Comparison of ENCODE assay signal across 1 cellular context in the genomic region with DNA sequence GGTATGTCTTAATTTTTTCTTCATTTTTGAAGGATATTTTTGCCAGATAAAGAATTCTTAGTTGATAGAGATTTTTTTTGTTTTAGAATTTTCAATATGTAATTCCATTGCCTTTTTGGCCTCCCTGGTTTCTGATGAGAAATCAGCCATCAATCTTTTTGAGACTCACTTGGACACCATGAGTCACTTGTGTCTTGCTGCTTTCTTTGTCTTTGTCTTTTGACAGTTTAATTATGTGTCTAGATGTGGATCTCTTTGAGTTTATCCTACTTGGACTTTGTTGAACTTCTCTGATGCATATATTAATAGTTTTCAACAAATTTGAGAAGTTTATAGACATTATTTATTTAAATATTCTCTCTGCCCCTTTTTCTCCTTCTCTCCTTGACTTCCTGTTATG.
TF ChIP-seq lines count a peak whose summit lies in the region.

No MANE protein-coding gene starts in this region.

TF ChIP-seq in K562, 482 proteins besides CTCF, POLR2A, EP300 and RAD21 (continued from another document):
- TF ChIP-seq, protein P1, sequence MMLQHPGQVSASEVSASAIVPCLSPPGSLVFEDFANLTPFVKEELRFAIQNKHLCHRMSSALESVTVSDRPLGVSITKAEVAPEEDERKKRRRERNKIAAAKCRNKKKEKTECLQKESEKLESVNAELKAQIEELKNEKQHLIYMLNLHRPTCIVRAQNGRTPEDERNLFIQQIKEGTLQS (IDR thresholded peaks at IDR 0.05): peak; percentile 68; the same call in 1 of the 2 replicates
- TF ChIP-seq, protein P1 (CRISPR knock-in tag; conservative IDR thresholded peaks at IDR 0.05): no peak
- TF ChIP-seq, protein P2, sequence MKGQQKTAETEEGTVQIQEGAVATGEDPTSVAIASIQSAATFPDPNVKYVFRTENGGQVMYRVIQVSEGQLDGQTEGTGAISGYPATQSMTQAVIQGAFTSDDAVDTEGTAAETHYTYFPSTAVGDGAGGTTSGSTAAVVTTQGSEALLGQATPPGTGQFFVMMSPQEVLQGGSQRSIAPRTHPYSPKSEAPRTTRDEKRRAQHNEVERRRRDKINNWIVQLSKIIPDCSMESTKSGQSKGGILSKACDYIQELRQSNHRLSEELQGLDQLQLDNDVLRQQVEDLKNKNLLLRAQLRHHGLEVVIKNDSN (CRISPR knock-in tag; IDR thresholded peaks at IDR 0.05): no peak
- peak; percentile 50 to 79; a peak in 3 of 4 replicates for TF ChIP-seq TRIM24 (IDR thresholded peaks at IDR 0.05)
- TF ChIP-seq FOXJ3 (CRISPR knock-in tag; IDR thresholded peaks at IDR 0.05): no peak
- TF ChIP-seq SAFB2 (IDR thresholded peaks at IDR 0.05; ENCODE audit: borderline replicate concordance, low read depth, low read length, severe bottlenecking): no peak
- no peak for TF ChIP-seq ZNF217 (CRISPR knock-in tag; IDR thresholded peaks at IDR 0.05)
- no peak for TF ChIP-seq KAT8 (IDR thresholded peaks at IDR 0.05; ENCODE audit: low read depth)
- peak; percentile 46; the same call in 1 of the 2 replicates for TF ChIP-seq ARID1B (IDR thresholded peaks at IDR 0.05)
- TF ChIP-seq CTBP1 (IDR thresholded peaks at IDR 0.05; ENCODE audit: borderline replicate concordance): no peak
- TF ChIP-seq CC2D1A (IDR thresholded peaks at IDR 0.05): no peak
- TF ChIP-seq U2AF1 (optimal IDR thresholded peaks at IDR 0.05; ENCODE audit: low read depth, low read length): no peak
- no peak for TF ChIP-seq ZNF77 (CRISPR knock-in tag; IDR thresholded peaks at IDR 0.05)
- TF ChIP-seq GTF2A2 (tag; IDR thresholded peaks at IDR 0.05): no peak
- TF ChIP-seq EHMT2 (IDR thresholded peaks at IDR 0.05): peak; percentile 42; the same call in 1 of the 2 replicates
- TF ChIP-seq YBX1 (IDR thresholded peaks at IDR 0.05): no peak
- TF ChIP-seq, protein P3, sequence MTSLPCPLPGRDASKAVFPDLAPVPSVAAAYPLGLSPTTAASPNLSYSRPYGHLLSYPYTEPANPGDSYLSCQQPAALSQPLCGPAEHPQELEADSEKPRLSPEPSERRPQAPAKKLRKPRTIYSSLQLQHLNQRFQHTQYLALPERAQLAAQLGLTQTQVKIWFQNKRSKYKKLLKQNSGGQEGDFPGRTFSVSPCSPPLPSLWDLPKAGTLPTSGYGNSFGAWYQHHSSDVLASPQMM (CRISPR knock-in tag; IDR thresholded peaks at IDR 0.05): no peak
- TF ChIP-seq, protein P4, sequence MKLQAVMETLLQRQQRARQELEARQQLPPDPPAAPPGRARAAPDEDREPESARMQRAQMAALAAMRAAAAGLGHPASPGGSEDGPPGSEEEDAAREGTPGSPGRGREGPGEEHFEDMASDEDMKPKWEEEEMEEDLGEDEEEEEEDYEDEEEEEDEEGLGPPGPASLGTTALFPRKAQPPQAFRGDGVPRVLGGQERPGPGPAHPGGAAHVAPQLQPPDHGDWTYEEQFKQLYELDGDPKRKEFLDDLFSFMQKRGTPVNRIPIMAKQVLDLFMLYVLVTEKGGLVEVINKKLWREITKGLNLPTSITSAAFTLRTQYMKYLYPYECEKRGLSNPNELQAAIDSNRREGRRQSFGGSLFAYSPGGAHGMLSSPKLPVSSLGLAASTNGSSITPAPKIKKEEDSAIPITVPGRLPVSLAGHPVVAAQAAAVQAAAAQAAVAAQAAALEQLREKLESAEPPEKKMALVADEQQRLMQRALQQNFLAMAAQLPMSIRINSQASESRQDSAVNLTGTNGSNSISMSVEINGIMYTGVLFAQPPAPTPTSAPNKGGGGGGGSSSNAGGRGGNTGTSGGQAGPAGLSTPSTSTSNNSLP (IDR thresholded peaks at IDR 0.05; ENCODE audit: borderline replicate concordance, low read depth, low read length): 0 out of 2 replicates have a peak, but pooled peaks have one; percentile 19
- TF ChIP-seq NCOA2 (IDR thresholded peaks at IDR 0.05; ENCODE audit: partially characterized antibody in 2 of 2): no peak
- peak; percentile 56; the same call in 1 of the 2 replicates for TF ChIP-seq DPF2 (IDR thresholded peaks at IDR 0.05)
- TF ChIP-seq JUNB (CRISPR knock-in tag; conservative IDR thresholded peaks at IDR 0.05): no peak
- TF ChIP-seq NEUROD1 (IDR thresholded peaks at IDR 0.05; ENCODE audit: borderline replicate concordance, low read depth, low read length, partially characterized antibody): no peak
- TF ChIP-seq ZNF324 (CRISPR knock-in tag; IDR thresholded peaks at IDR 0.05): no peak
- TF ChIP-seq LARP7 (IDR thresholded peaks at IDR 0.05): no peak
- no peak for TF ChIP-seq ZNF311 (CRISPR knock-in tag; IDR thresholded peaks at IDR 0.05)
